21 cellular contexts compared by ENCODE assay signal in the genomic region with DNA sequence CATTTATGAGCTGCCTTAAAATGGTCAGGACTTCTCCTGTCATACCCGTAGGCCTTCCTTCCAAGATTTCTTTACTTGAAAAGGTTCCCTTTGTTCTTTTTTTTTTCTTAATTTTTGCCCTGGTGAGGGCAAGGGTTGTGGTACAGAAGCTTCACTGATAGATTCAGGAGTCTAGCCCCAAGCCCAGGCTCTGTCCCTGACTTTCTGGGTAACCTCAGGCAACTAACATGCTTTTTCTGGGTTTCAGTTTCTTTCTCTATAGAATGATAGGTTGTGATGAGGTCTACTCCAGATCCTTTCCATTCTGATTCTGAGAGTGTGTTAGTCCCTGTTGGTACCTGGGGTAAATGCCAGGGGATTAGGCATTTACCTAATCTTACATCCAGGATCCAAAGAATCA. TPM values are rescaled to one million over a fixed set of nuclear protein-coding genes. Genes with fewer than 3 reads are reported as not detected.
DNase-seq lines count a peak whose midpoint lies in the region; ATAC-seq and TF ChIP-seq lines count a peak whose summit lies in the region.
"Had no signal": no experiment of that assay in that cellular context is flagged by ENCODE, and none has a peak within 500 bp of the region (broad histone marks: within the 10 kb centered on the region; RNA-seq: fewer than 3 reads in every experiment).

No MANE protein-coding gene starts in this region.

- peaks cover 2% of the 10 kb centered on the region for H3K36me3 Mint-ChIP-seq in activated naive CD4-positive, alpha-beta T cell treated with anti-CD3 and anti-CD28 coated beads, Interleukin-2, amount 50 U/mL, for 24 hours
- H3K36me3 Mint-ChIP-seq in activated naive CD4-positive, alpha-beta T cell treated with anti-CD3 and anti-CD28 coated beads, Interleukin-2, amount 50 U/mL, for 72 hours, result no peaks in the 10 kb centered on the region

- H3K4me1 ChIP-seq in gastrocnemius medialis, result peaks cover 13 to 36% of the 10 kb centered on the region in 2 donors
- H3K4me1 ChIP-seq: upper lobe of right lung had no signal

- DNase-seq in activated naive CD4-positive, alpha-beta T cell (lab: John Stamatoyannopoulos, UW), result no peak
- DNase-seq in OCI-M1 (lab: John Stamatoyannopoulos, UW), result peak; percentile 21
- DNase-seq in activated naive CD4-positive, alpha-beta T cell treated with anti-CD3 and anti-CD28 coated beads, Interleukin-2, amount 50 U/mL, for 72 hours (ENCODE audit: low spot score in 2 of 2), result no peak
- no peak for DNase-seq in stimulated activated naive CD8-positive, alpha-beta T cell treated with anti-CD3 and anti-CD28 coated beads, Interleukin-15, amount 100 ng/mL, for 72 hours
- no peak for DNase-seq in NOMO-1 treated with dmso at 0.1 percent for 144 hours (lab: John Stamatoyannopoulos, UW; ENCODE audit: unreplicated experiment)
- DNase-seq in gastrocnemius medialis, result no peak
- DNase-seq in Right ventricle myocardium inferior (ENCODE audit: missing footprints), result no peak
- DNase-seq: activated CD4-positive, alpha-beta T cell treated with anti-CD3 and anti-CD28 coated beads for 1 hour; DMS79 treated with DMSO at 0.1 percent for 48 hours; NCI-H1105 treated with DMSO at 0.1 percent for 48 hours; NCI-H2107; NCI-H510A; NK-92 treated with Interleukin-12 subunit alpha and Interleukin-12 subunit beta, amount 100 ng/mL, for 24 hours; occipital lobe; RPMI8226; stimulated activated CD4-positive, alpha-beta T cell treated with anti-CD3 and anti-CD28 coated beads, Interleukin-4, amount 100 ng/mL, for 24 hours; upper lobe of right lung had no signal

- no peak for TF ChIP-seq POLR2A in gastrocnemius medialis (IDR thresholded peaks at IDR 0.05)

- no peak for TF ChIP-seq CTCF in gastrocnemius medialis (IDR thresholded peaks at IDR 0.05 in 4 of 5, conservative IDR thresholded peaks at IDR 0.05 in 1 of 5)

- H3K9me3 ChIP-seq in gastrocnemius medialis, result no peaks in the 10 kb centered on the region
- H3K9me3 ChIP-seq: upper lobe of right lung had no signal

- intact Hi-C loops in gastrocnemius medialis (cut with DNase I; ENCODE audit: low total_unique reads), result no loop called here
- intact Hi-C loops in Right ventricle myocardium inferior (cut with DNase I), result no loop called here

- in situ Hi-C loops in gastrocnemius medialis (cut with MboI; ENCODE audit: low sequenced_read_pairs in 4 of 4), result no loop called here

- no peaks in the 10 kb centered on the region for H3K27me3 Mint-ChIP-seq in activated naive CD4-positive, alpha-beta T cell treated with anti-CD3 and anti-CD28 coated beads, Interleukin-2, amount 50 U/mL, for 24 hours
- no peaks in the 10 kb centered on the region for H3K27me3 Mint-ChIP-seq in stimulated activated naive CD8-positive, alpha-beta T cell treated with anti-CD3 and anti-CD28 coated beads, Interleukin-15, amount 100 ng/mL, for 72 hours

- no peak overlapping the region for H3K27ac ChIP-seq in gastrocnemius medialis
- H3K27ac ChIP-seq: upper lobe of right lung had no signal

- H3K4me1 Mint-ChIP-seq in activated naive CD4-positive, alpha-beta T cell treated with anti-CD3 and anti-CD28 coated beads, Interleukin-2, amount 50 U/mL, for 24 hours, result peaks cover 81% of the 10 kb centered on the region
- peaks cover 70% of the 10 kb centered on the region for H3K4me1 Mint-ChIP-seq in stimulated activated naive CD8-positive, alpha-beta T cell treated with anti-CD3 and anti-CD28 coated beads, Interleukin-15, amount 100 ng/mL, for 72 hours

- H3K27me3 ChIP-seq in gastrocnemius medialis, result no peaks in the 10 kb centered on the region
- H3K27me3 ChIP-seq: upper lobe of right lung had no signal

- H3K36me3 ChIP-seq in gastrocnemius medialis, result no peaks in the 10 kb centered on the region
- H3K36me3 ChIP-seq: upper lobe of right lung had no signal

- H3K9me3 Mint-ChIP-seq in activated naive CD4-positive, alpha-beta T cell treated with anti-CD3 and anti-CD28 coated beads, Interleukin-2, amount 50 U/mL, for 24 hours, result no peaks in the 10 kb centered on the region
- H3K9me3 Mint-ChIP-seq in activated naive CD4-positive, alpha-beta T cell treated with anti-CD3 and anti-CD28 coated beads, Interleukin-2, amount 50 U/mL, for 72 hours, result no peaks in the 10 kb centered on the region
- no peaks in the 10 kb centered on the region for H3K9me3 Mint-ChIP-seq in stimulated activated naive CD8-positive, alpha-beta T cell treated with anti-CD3 and anti-CD28 coated beads, Interleukin-15, amount 100 ng/mL, for 72 hours

- peak overlapping the region; percentile 94 for H3K27ac Mint-ChIP-seq in activated naive CD4-positive, alpha-beta T cell treated with anti-CD3 and anti-CD28 coated beads, Interleukin-2, amount 50 U/mL, for 24 hours
- peak overlapping the region; percentile 44 to 89 for H3K27ac Mint-ChIP-seq in activated naive CD4-positive, alpha-beta T cell treated with anti-CD3 and anti-CD28 coated beads, Interleukin-2, amount 50 U/mL, for 72 hours
- H3K27ac Mint-ChIP-seq in stimulated activated naive CD8-positive, alpha-beta T cell treated with anti-CD3 and anti-CD28 coated beads, Interleukin-15, amount 100 ng/mL, for 72 hours, result peak overlapping the region; percentile 73 to 93

- H3K4me3 ChIP-seq in gastrocnemius medialis, result no peak overlapping the region
- H3K4me3 ChIP-seq: smooth muscle cell, upper lobe of right lung had no signal

- H3K4me3 Mint-ChIP-seq in activated naive CD4-positive, alpha-beta T cell treated with anti-CD3 and anti-CD28 coated beads, Interleukin-2, amount 50 U/mL, for 24 hours, result peak overlapping the region; percentile 91
- H3K4me3 Mint-ChIP-seq in stimulated activated naive CD8-positive, alpha-beta T cell treated with anti-CD3 and anti-CD28 coated beads, Interleukin-15, amount 100 ng/mL, for 72 hours, result peak overlapping the region; percentile 78 to 79

- ATAC-seq in activated naive CD4-positive, alpha-beta T cell treated with anti-CD3 and anti-CD28 coated beads, Interleukin-2, amount 50 U/mL, for 72 hours, result peak; percentile 76 to 83
- peak; percentile 93 for ATAC-seq in stimulated activated naive CD8-positive, alpha-beta T cell treated with anti-CD3 and anti-CD28 coated beads, Interleukin-15, amount 100 ng/mL, for 72 hours
- no peak for ATAC-seq in gastrocnemius medialis
- ATAC-seq in Right ventricle myocardium inferior, result no peak
- ATAC-seq: esophagus mucosa, HCT116, upper lobe of right lung had no signal

RNA-seq across cellular contexts. Expression of gene SNPH, which starts 21.2 kb away (rescaled TPM):
- total RNA-seq in activated naive CD4-positive, alpha-beta T cell treated with anti-CD3 and anti-CD28 coated beads, Interleukin-2, amount 50 U/mL, for 72 hours, result 1 to 10 TPM; 3.2 to 4.8 TPM
- total RNA-seq in gastrocnemius medialis, result 10 to 100 TPM in 3 of 4 donors, 1 to 10 TPM in 1; 3.1 to 27.4 (median 15.9) TPM
- total RNA-seq in Right ventricle myocardium inferior, result 8.5 TPM

RNA-seq across cellular contexts. Expression of gene SDCBP2, which starts 41.6 kb away (rescaled TPM):
- 10 to 100 TPM in 1 of 2 donors, 1 to 10 TPM in 1; 4.9 to 18.5 TPM for total RNA-seq in activated naive CD4-positive, alpha-beta T cell treated with anti-CD3 and anti-CD28 coated beads, Interleukin-2, amount 50 U/mL, for 72 hours
- total RNA-seq in gastrocnemius medialis, result 1 to 10 TPM; 1.3 to 2.9 (median 2.1) TPM
- 1.2 TPM for total RNA-seq in Right ventricle myocardium inferior

Comparison
In these comparisons a context has a peak if more than half of its experiments do, and no peak if none do; other contexts are left out.
1. ATAC-seq: peak in activated naive CD4-positive, alpha-beta T cell treated with anti-CD3 and anti-CD28 coated beads, Interleukin-2, amount 50 U/mL, for 72 hours (2 of 2) and stimulated activated naive CD8-positive, alpha-beta T cell treated with anti-CD3 and anti-CD28 coated beads, Interleukin-15, amount 100 ng/mL, for 72 hours (single experiment); none in gastrocnemius medialis (0 of 2) and Right ventricle myocardium inferior (single experiment).
2. Peak in every context shown above with its lines, with median percentiles within 50 percentile points of each other: H3K27ac Mint-ChIP-seq.